In genomic region chr9:121662359-121662758, GRCh38 we compare ENCODE assay signal across 2 cellular contexts.
TF ChIP-seq lines count a peak whose summit lies in the region.

No MANE protein-coding gene starts in this region.

TF ChIP-seq in Ishikawa, 13 proteins besides CTCF, POLR2A, EP300 and RAD21:
- TF ChIP-seq ZBTB7A (IDR thresholded peaks at IDR 0.05; ENCODE audit: low read depth), result no peak
- TF ChIP-seq REST (IDR thresholded peaks at IDR 0.05; ENCODE audit: low read depth), result no peak
- no peak for TF ChIP-seq TEAD4 (IDR thresholded peaks at IDR 0.05)
- TF ChIP-seq TCF12 (IDR thresholded peaks at IDR 0.05; ENCODE audit: low read depth), result peak; percentile 60
- TF ChIP-seq CREB1 (IDR thresholded peaks at IDR 0.05; ENCODE audit: low read depth), result no peak
- peak; percentile 71 for TF ChIP-seq MAX (IDR thresholded peaks at IDR 0.05)
- TF ChIP-seq NFIC (IDR thresholded peaks at IDR 0.05), result peak; percentile 61; the same call in 1 of the 2 replicates

TF ChIP-seq in endothelial cell of umbilical vein, 7 proteins besides CTCF, POLR2A, EP300 and RAD21:
- TF ChIP-seq MYC (IDR thresholded peaks at IDR 0.05; ENCODE audit: low read depth, low read length), result no peak
TF ChIP-seq in endothelial cell of umbilical vein: peak in this region for 0.
